Comparison of ENCODE assay signal across 18 cellular contexts in the genomic region with DNA sequence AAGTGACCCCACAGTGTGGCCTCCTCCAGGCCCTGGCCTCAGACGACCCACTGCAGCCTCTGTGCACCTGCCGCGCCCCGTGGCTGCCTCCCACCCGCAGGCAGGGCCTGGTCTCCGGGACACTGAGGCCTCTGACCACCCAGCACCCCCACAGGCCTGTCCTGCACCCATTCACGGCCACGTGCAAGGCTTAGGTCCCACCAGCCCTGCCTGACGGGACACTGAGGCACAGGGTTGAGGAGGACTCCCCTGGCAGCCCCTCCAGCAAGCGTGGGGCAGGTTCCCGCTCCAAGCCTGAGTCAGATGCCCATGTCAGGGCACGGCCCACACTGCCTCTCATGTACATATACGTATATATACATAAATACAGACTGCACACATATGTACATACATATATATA. TPM values are rescaled to one million over a fixed set of nuclear protein-coding genes. Genes with fewer than 3 reads are reported as not detected.
DNase-seq lines count a peak whose midpoint lies in the region; ATAC-seq, FAIRE-seq and TF ChIP-seq lines count a peak whose summit lies in the region.
"Had no signal": no experiment of that assay in that cellular context is flagged by ENCODE, and none has a peak within 500 bp of the region (broad histone marks: within the 10 kb centered on the region; RNA-seq: fewer than 3 reads in every experiment).

No MANE protein-coding gene starts in this region.

- peak overlapping the region; percentile 88 for H3K27ac Mint-ChIP-seq in stimulated activated effector memory CD8-positive, alpha-beta T cell treated with anti-CD3 and anti-CD28 coated beads, Interleukin-12 subunit alpha, Interleukin-12 subunit beta, amount 100 ng/mL, for 72 hours
- H3K27ac Mint-ChIP-seq: CD4-positive, alpha-beta T cell had no signal

- H3K4me1 Mint-ChIP-seq in stimulated activated effector memory CD8-positive, alpha-beta T cell treated with anti-CD3 and anti-CD28 coated beads, Interleukin-12 subunit alpha, Interleukin-12 subunit beta, amount 100 ng/mL, for 72 hours: peaks cover 3% of the 10 kb centered on the region

- TF ChIP-seq CTCF in GM10266 (IDR thresholded peaks at IDR 0.05; ENCODE audit: control insufficient read depth, insufficient read depth, low read depth, missing control alignments) (no peak), RWPE1 (conservative IDR thresholded peaks at IDR 0.05; ENCODE audit: low read depth) (no peak), HepG2 (CRISPR knock-in tag; IDR thresholded peaks at IDR 0.05) (no peak)

- in situ Hi-C loops in HepG2 (cut with HindIII; ENCODE audit: extremely low pct_ligation_motif_present, low pct_unique_long_range_greater_than_20kb): no loop called here

- POLR2A ChIA-PET in RWPE1 (lab: Yijun Ruan, JAX; ENCODE audit: low non-redundant PET) (no interaction called here), HepG2 (lab: Yijun Ruan, JAX) (no interaction called here)

- peaks cover 8% of the 10 kb centered on the region; the same call in 1 of the 2 replicates for H4K20me1 ChIP-seq in HepG2 (ENCODE audit: insufficient read depth, low read length)

- peak; percentile 9 for ATAC-seq in HepG2
- no peak for ATAC-seq in stimulated activated effector memory CD8-positive, alpha-beta T cell treated with anti-CD3 and anti-CD28 coated beads, Interleukin-12 subunit alpha, Interleukin-12 subunit beta, amount 100 ng/mL, for 72 hours
- no peak for ATAC-seq in HG02870 (IDR thresholded peaks at IDR 0.05; ENCODE audit: unreplicated experiment)
- ATAC-seq: PC-3 had no signal

- H3K79me2 ChIP-seq in HepG2 (ENCODE audit: insufficient read depth, low read length): no peaks in the 10 kb centered on the region

- H3K4me3 ChIP-seq in HepG2 (replicated peaks in 1 of 3; ENCODE audit: insufficient read depth in 1 of 3, low read depth in 2 of 3, low read length in 3 of 3): no peak overlapping the region
- H3K4me3 ChIP-seq: SJSA1 had no signal

- CTCF ChIA-PET in RWPE1 (lab: Yijun Ruan, JAX): no interaction called here
- CTCF ChIA-PET in HepG2 (lab: Yijun Ruan, JAX; ENCODE audit: low intra/inter-chr PET ratio, low total read pairs): no interaction called here

- no peaks in the 10 kb centered on the region for H3K4me1 ChIP-seq in HepG2 (ENCODE audit: insufficient read depth, low read length)
- H3K4me1 ChIP-seq: SJSA1 had no signal

- H3K4me3 Mint-ChIP-seq in stimulated activated effector memory CD8-positive, alpha-beta T cell treated with anti-CD3 and anti-CD28 coated beads, Interleukin-12 subunit alpha, Interleukin-12 subunit beta, amount 100 ng/mL, for 72 hours: no peak overlapping the region
- H3K4me3 Mint-ChIP-seq: CD4-positive, alpha-beta T cell; H9 had no signal

- H3K27ac ChIP-seq in RWPE1 (peak overlapping the region; percentile 64), HepG2 (ENCODE audit: extremely low read length, insufficient read depth, low read length) (no peak overlapping the region)
- H3K27ac ChIP-seq: HL-60, SJSA1 had no signal

- TF ChIP-seq RAD21 in HepG2 (CRISPR knock-in tag; IDR thresholded peaks at IDR 0.05): no peak

- H3K9ac ChIP-seq in HepG2 (ENCODE audit: insufficient read depth, low read depth, low read length): no peak overlapping the region

- H3K36me3 ChIP-seq in HepG2 (replicated peaks in 1 of 2; ENCODE audit: control insufficient read depth in 1 of 2, insufficient read depth in 2 of 2, low read length in 2 of 2): peaks cover 33 to 78% of the 10 kb centered on the region in 2 experiments

- 96% methylated on average over 5 of the region's 13 CpGs for WGBS in HepG2 (ENCODE audit: low lambda C conversion rate)

- H2AFZ ChIP-seq in HepG2 (ENCODE audit: low read length): no peak overlapping the region

- no peak for FAIRE-seq in HepG2 (lab: Jason Lieb, UNC)
- FAIRE-seq: HTR-8/SVneo had no signal

- no peak for TF ChIP-seq POLR2A in HepG2 (IDR thresholded peaks at IDR 0.05; ENCODE audit: insufficient read depth in 1 of 2, low read depth in 2 of 2, low read length in 2 of 2)

- no TSS peak for BruUV-seq in HepG2 (replicated peaks; lab: Mats Ljungman, UMichigan)

- TF ChIP-seq EP300 in HepG2 (IDR thresholded peaks at IDR 0.05; ENCODE audit: low read depth in 2 of 2, low read length in 2 of 2) (no peak), HepG2 (CRISPR knock-in tag; IDR thresholded peaks at IDR 0.05; ENCODE audit: borderline replicate concordance) (no peak)

- H3K36me3 Mint-ChIP-seq in stimulated activated effector memory CD8-positive, alpha-beta T cell treated with anti-CD3 and anti-CD28 coated beads, Interleukin-12 subunit alpha, Interleukin-12 subunit beta, amount 100 ng/mL, for 72 hours: peaks cover 97% of the 10 kb centered on the region

- no peak overlapping the region for H3K4me2 ChIP-seq in HepG2 (ENCODE audit: low read depth, low read length)

- H3K27me3 ChIP-seq in HepG2 (ENCODE audit: control insufficient read depth in 1 of 2, insufficient read depth in 2 of 2, low read length in 2 of 2): no peaks in the 10 kb centered on the region
- H3K27me3 ChIP-seq: SJSA1 had no signal

- DNase-seq in GM10266 (ENCODE audit: extremely low spot score): peak; percentile 19
- no peak for DNase-seq in RWPE1 (ENCODE audit: low spot score)
- no peak for DNase-seq in HepG2 (ENCODE audit: low spot score)
- DNase-seq in stimulated activated effector memory CD8-positive, alpha-beta T cell treated with anti-CD3 and anti-CD28 coated beads, Interleukin-12 subunit alpha, Interleukin-12 subunit beta, amount 100 ng/mL, for 72 hours (ENCODE audit: low spot score in 2 of 2): no peak
- no peak for DNase-seq in NCI-H128 (lab: John Stamatoyannopoulos, UW; ENCODE audit: unreplicated experiment)
- no peak for DNase-seq in MV-4-11 (lab: John Stamatoyannopoulos, UW)
- DNase-seq: ACHN; AML-193; CD4-positive, alpha-beta T cell; H9; NCI-H1436 treated with DMSO at 0.1 percent for 48 hours; NCI-H2029 treated with DMSO at 0.1 percent for 48 hours; NCI-H774; PC-3 had no signal

- intact Hi-C loops in HepG2 (cut with micrococcal nuclease; ENCODE audit: unreplicated experiment): no loop called here

- no peaks in the 10 kb centered on the region for H3K9me3 Mint-ChIP-seq in stimulated activated effector memory CD8-positive, alpha-beta T cell treated with anti-CD3 and anti-CD28 coated beads, Interleukin-12 subunit alpha, Interleukin-12 subunit beta, amount 100 ng/mL, for 72 hours
- H3K9me3 Mint-ChIP-seq: CD4-positive, alpha-beta T cell; H9 had no signal

- H3K9me3 ChIP-seq in HepG2 (ENCODE audit: low read length): no peaks in the 10 kb centered on the region
- H3K9me3 ChIP-seq: SJSA1 had no signal

TF ChIP-seq in HepG2, 621 proteins besides CTCF, POLR2A, EP300 and RAD21:
- TF ChIP-seq ZNF614 (CRISPR knock-in tag; IDR thresholded peaks at IDR 0.05; ENCODE audit: borderline replicate concordance) (no peak), SRSF1 (optimal IDR thresholded peaks at IDR 0.05; ENCODE audit: low read depth, low read length) (no peak), SRY (CRISPR knock-in tag; IDR thresholded peaks at IDR 0.05) (no peak), EZH2 (conservative IDR thresholded peaks at IDR 0.05; ENCODE audit: low read depth, low read length) (no peak)

RNA-seq across cellular contexts. Expression of gene NELFA, which starts 23.5 kb away (rescaled TPM):
- 11.4 and 18.5 TPM in 2 replicates for total RNA-seq in HepG2 (2016; rRNA removed; fragmentation: Illumina TruSeq; extraction: Trizol)
- total RNA-seq in HepG2 (2016; cell fraction: cytosol; rRNA removed; fragmentation: Illumina TruSeq; extraction: Trizol; ENCODE audit: low read depth): 11.0 and 11.5 TPM in 2 replicates
- 10.3 and 19.4 TPM in 2 replicates for total RNA-seq in HepG2 (2016; cell fraction: insoluble cytoplasmic fraction; rRNA removed; fragmentation: Illumina TruSeq; extraction: Trizol)
- total RNA-seq in HepG2 (2016; cell fraction: membrane; rRNA removed; fragmentation: Illumina TruSeq; extraction: Trizol): 15.4 and 15.7 TPM in 2 replicates
- 15.3 and 18.5 TPM in 2 replicates for total RNA-seq in HepG2 (2016; cell fraction: nucleus; rRNA removed; fragmentation: Illumina TruSeq; extraction: Trizol)
- 13.3 and 14.6 TPM in 2 replicates for polyA plus RNA-seq in HepG2 (2011; rRNA removed)
- polyA plus RNA-seq in HepG2 (2011; cell fraction: cytosol; rRNA removed): 6.5 and 13.6 TPM in 2 replicates
- 45.3 and 58.0 TPM in 2 replicates for polyA plus RNA-seq in HepG2 (2011; cell fraction: nucleus; rRNA removed)
- polyA plus RNA-seq in HepG2 (2012): 16.5 and 18.9 TPM in 2 replicates
- 6.0 and 6.9 TPM in 2 replicates for polyA plus RNA-seq in HepG2 (2016; cell fraction: cytosol; fragmentation: Illumina TruSeq; extraction: Trizol; ENCODE audit: low read depth)
- 18.4 and 25.2 TPM in 2 replicates for polyA plus RNA-seq in HepG2 (2016; cell fraction: insoluble cytoplasmic fraction; fragmentation: Illumina TruSeq; extraction: Trizol; ENCODE audit: low read depth)
- polyA plus RNA-seq in HepG2 (2016; cell fraction: membrane; fragmentation: Illumina TruSeq; extraction: Trizol; ENCODE audit: low read depth): 9.2 and 10.2 TPM in 2 replicates
- polyA plus RNA-seq in HepG2 (2016; cell fraction: nucleus; fragmentation: Illumina TruSeq; extraction: Trizol; ENCODE audit: insufficient read depth, low read depth): 43.4 and 47.9 TPM in 2 replicates
- 8.8 and 40.6 TPM in 2 replicates for polyA minus RNA-seq in HepG2 (2011; rRNA and poly(A)+ RNA removed; ENCODE audit: low replicate concordance)
- 11.3 and 19.9 TPM in 2 replicates for polyA minus RNA-seq in HepG2 (2011; cell fraction: cytosol; rRNA and poly(A)+ RNA removed)
- polyA minus RNA-seq in HepG2 (2011; cell fraction: nucleus; rRNA and poly(A)+ RNA removed): 29.0 and 37.0 TPM in 2 replicates
